Comparison of ENCODE assay signal across 8 cellular contexts in the genomic region with DNA sequence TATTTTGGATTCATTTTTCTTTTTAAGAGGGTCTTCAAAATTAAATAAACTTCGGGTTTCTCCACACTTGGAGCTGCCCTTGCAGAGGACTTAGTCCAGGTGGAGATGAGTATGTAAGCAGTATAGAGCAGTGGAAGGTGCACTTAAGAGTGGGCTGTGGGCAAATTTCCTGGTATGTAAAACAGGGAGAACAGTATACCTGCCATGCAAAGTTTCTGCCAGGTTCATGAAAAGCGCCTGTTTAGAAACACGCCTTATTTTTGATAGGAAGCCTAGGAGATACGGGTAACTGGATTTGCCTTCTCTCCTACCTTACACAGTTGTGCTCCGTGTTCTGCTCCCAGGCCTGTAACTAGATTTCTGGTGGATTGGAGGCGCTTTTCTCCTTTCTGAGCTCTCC. TPM values are rescaled to one million over a fixed set of nuclear protein-coding genes. Genes with fewer than 3 reads are reported as not detected.
A peak's percentile ranks its signal among the peaks of the same experiment; 100 is the strongest.
DNase-seq lines count a peak whose midpoint lies in the region; ATAC-seq, FAIRE-seq and TF ChIP-seq lines count a peak whose summit lies in the region.

No MANE protein-coding gene starts in this region.

- H4K91ac ChIP-seq in trophoblast cell (ENCODE audit: low read depth, low read length): no peak overlapping the region

- TSS peak; percentile 42 for BruUV-seq in PC-3 (replicated peaks; lab: Mats Ljungman, UMichigan)

- H3K9ac ChIP-seq in PC-3 (ENCODE audit: low read length) (peak overlapping the region; percentile 82), trophoblast cell (ENCODE audit: low read length) (peak overlapping the region; percentile 9)

- peaks cover 12% of the 10 kb centered on the region for H3K79me1 ChIP-seq in trophoblast cell (ENCODE audit: low read length)

- H3K4me3 ChIP-seq in PC-3 (ENCODE audit: low read length): peak overlapping the region; percentile 93
- H3K4me3 ChIP-seq in epithelial cell of proximal tubule (ENCODE audit: low read depth, low read length): peak overlapping the region; percentile 98
- H3K4me3 ChIP-seq in trophoblast cell (ENCODE audit: low read depth, low read length): peak overlapping the region; percentile 9

- H2AFZ ChIP-seq in PC-3 (ENCODE audit: low read length) (no peak overlapping the region), trophoblast cell (ENCODE audit: insufficient read depth, low read length, poor library complexity) (no peak overlapping the region)

- H3K4me2 ChIP-seq in PC-3 (ENCODE audit: low read length): peak overlapping the region; percentile 91
- H3K4me2 ChIP-seq in trophoblast cell (ENCODE audit: low read length): peak overlapping the region; percentile 80

- H3K23ac ChIP-seq in trophoblast cell (ENCODE audit: low read length): peak overlapping the region; percentile 52

- H4K12ac ChIP-seq in trophoblast cell (ENCODE audit: low read depth, low read length): no peak overlapping the region

- H4K8ac ChIP-seq in trophoblast cell (ENCODE audit: low read depth, low read length): no peak overlapping the region

- no peak for TF ChIP-seq CTCF in PC-3 (conservative IDR thresholded peaks at IDR 0.05; ENCODE audit: low read depth, low read length)
- no peak for TF ChIP-seq CTCF in epithelial cell of proximal tubule (conservative IDR thresholded peaks at IDR 0.05; ENCODE audit: low read depth, low read length)

- in situ Hi-C loops in KBM-7 (cut with MboI; ENCODE audit: low pct_unique_long_range_greater_than_20kb, low sequenced_read_pairs): no loop called here

- peaks cover 4% of the 10 kb centered on the region for H3F3A ChIP-seq in PC-3 (ENCODE audit: low read length, unreplicated experiment)

- no peak overlapping the region for H2AK5ac ChIP-seq in trophoblast cell (ENCODE audit: low read length)

- H3K27ac ChIP-seq in PC-3 (ENCODE audit: low read length) (no peak overlapping the region), trophoblast cell (ENCODE audit: low read depth, low read length) (no peak overlapping the region)

- H3K9me3 ChIP-seq in PC-3 (ENCODE audit: low read length) (no peaks in the 10 kb centered on the region), trophoblast cell (ENCODE audit: insufficient read depth, low read depth, low read length) (no peaks in the 10 kb centered on the region)

- H3K36me3 ChIP-seq in PC-3 (ENCODE audit: low read depth, low read length) (peaks cover 27% of the 10 kb centered on the region), trophoblast cell (ENCODE audit: control insufficient read depth in 1 of 2, insufficient read depth in 2 of 2, low read length in 2 of 2) (peaks cover 10 to 19% of the 10 kb centered on the region in 2 experiments)

- peak overlapping the region; percentile 53 for H3K4ac ChIP-seq in trophoblast cell (ENCODE audit: low read depth, low read length)

- no peak for TF ChIP-seq POLR2A in H54 (IDR thresholded peaks at IDR 0.05; ENCODE audit: low read depth, low read length)

- ATAC-seq in PC-3: no peak

- H3K4me1 ChIP-seq in PC-3 (ENCODE audit: insufficient read depth, low read length): peaks cover 13% of the 10 kb centered on the region
- peaks cover 3 to 4% of the 10 kb centered on the region in 2 experiments for H3K4me1 ChIP-seq in trophoblast cell (ENCODE audit: control insufficient read depth in 1 of 2, insufficient read depth in 2 of 2, low read length in 2 of 2)

- H2BK12ac ChIP-seq in trophoblast cell (ENCODE audit: low read length): no peak overlapping the region

- no CpG with 5 or more reads among the region's 6 CpGs for WGBS in trophoblast cell (ENCODE audit: extremely low coverage, insufficient coverage, insufficient read length)

- H3K27me3 ChIP-seq in PC-3 (ENCODE audit: low read length) (no peaks in the 10 kb centered on the region), trophoblast cell (ENCODE audit: insufficient read depth, low read length) (no peaks in the 10 kb centered on the region)

- H2BK5ac ChIP-seq in trophoblast cell (ENCODE audit: low read depth, low read length, poor library complexity): no peak overlapping the region

- no peaks in the 10 kb centered on the region for H3K9me2 ChIP-seq in PC-3 (replicated peaks; ENCODE audit: low read length)

- POLR2A ChIA-PET in PC-3 (lab: Charles Lee; ENCODE audit: unreplicated experiment) (interaction anchor here (0.5 to 1.2 kb wide), 3 partner anchors 93 to 1150 kb away, joined by 4 to 17 read pairs (median 12); no protein-coding TSS in a partner anchor), HEK293T (lab: Yijun Ruan, JAX) (interaction anchor here (0.7 to 3.4 kb wide), 35 partner anchors 8 to 884 kb away, joined by 3 to 29 read pairs (median 5); partner anchors contain the start of genes ATP6V0B, C1orf50, CDC20 and HYI)

- CTCF ChIA-PET in PC-3 (lab: Charles Lee): interaction anchor here (0.6 to 0.7 kb wide), 2 partner anchors 237 to 715 kb away, joined by 3 read pairs; no protein-coding TSS in a partner anchor
- CTCF ChIA-PET in HEK293T (lab: Yijun Ruan, JAX): no interaction called here

- peaks cover 7% of the 10 kb centered on the region; the same call in 1 of the 2 replicates for H4K20me1 ChIP-seq in PC-3 (ENCODE audit: low read length)

- DNase-seq in ELR (ENCODE audit: low read depth): peak; percentile 17
- peak; percentile 5 for DNase-seq in PC-3
- no peak for DNase-seq in epithelial cell of proximal tubule (ENCODE audit: low read depth)
- no peak for DNase-seq in trophoblast cell
- DNase-seq in hypothalamus (lab: John Stamatoyannopoulos, UW): no peak
- DNase-seq in HEK293T (ENCODE audit: extremely low spot score): no peak
- no peak for DNase-seq in H54 (ENCODE audit: insufficient read length, low spot score)
- no peak for DNase-seq in KBM-7

- H3K14ac ChIP-seq in trophoblast cell (ENCODE audit: low read length): no peak overlapping the region

- H3K79me2 ChIP-seq in PC-3 (ENCODE audit: low read length) (peaks cover 41% of the 10 kb centered on the region), trophoblast cell (ENCODE audit: control insufficient read depth, insufficient read depth, low read length, poor library complexity) (peaks cover 9% of the 10 kb centered on the region)

- intact Hi-C loops in PC-3 (cut with micrococcal nuclease): loop anchor here (2.0 kb wide), 2 partner anchors 56 to 122 kb away; partner anchors contain the start of gene ST3GAL3

- H3K18ac ChIP-seq in trophoblast cell (ENCODE audit: low read length): no peak overlapping the region

- no peak for FAIRE-seq in H54 (lab: Jason Lieb, UNC)

- no peak overlapping the region for H2BK120ac ChIP-seq in trophoblast cell (ENCODE audit: insufficient read depth, low read length, poor library complexity)

TF ChIP-seq in HEK293T, 16 proteins besides CTCF, POLR2A, EP300 and RAD21:
- TF ChIP-seq ZNF384 (IDR thresholded peaks at IDR 0.05): no peak

RNA-seq across cellular contexts. Expression of gene KDM4A, which starts 1.2 kb away (rescaled TPM):
- total RNA-seq in PC-3 (2014; rRNA removed): 23.2 and 27.8 TPM in 2 replicates
- 21.1 and 23.8 TPM in 2 replicates for total RNA-seq in epithelial cell of proximal tubule
- 20.5 and 21.9 TPM in 2 replicates for polyA plus RNA-seq in trophoblast cell (2013)

RNA-seq across cellular contexts. Expression of gene ST3GAL3, which starts 56.1 kb away (rescaled TPM):
- 7.4 and 9.0 TPM in 2 replicates for total RNA-seq in PC-3 (2014; rRNA removed)
- total RNA-seq in epithelial cell of proximal tubule: 10.8 and 18.3 TPM in 2 replicates
- polyA plus RNA-seq in trophoblast cell (2013): 3.6 and 4.8 TPM in 2 replicates

Comparison
In these comparisons a context has a peak if more than half of its experiments do, and no peak if none do; other contexts are left out.
1. DNase-seq: peak in ELR (single experiment) and PC-3 (single experiment); none in epithelial cell of proximal tubule (single experiment), trophoblast cell (0 of 2), hypothalamus (0 of 51), HEK293T (single experiment), H54 (single experiment) and KBM-7 (single experiment).
2. H3K4me3 ChIP-seq: peak in every context shown above with its lines; median percentile 98 in epithelial cell of proximal tubule; 93 in PC-3; 9 in trophoblast cell.